ENCODE assay signal across 11 cellular contexts in the genomic region with DNA sequence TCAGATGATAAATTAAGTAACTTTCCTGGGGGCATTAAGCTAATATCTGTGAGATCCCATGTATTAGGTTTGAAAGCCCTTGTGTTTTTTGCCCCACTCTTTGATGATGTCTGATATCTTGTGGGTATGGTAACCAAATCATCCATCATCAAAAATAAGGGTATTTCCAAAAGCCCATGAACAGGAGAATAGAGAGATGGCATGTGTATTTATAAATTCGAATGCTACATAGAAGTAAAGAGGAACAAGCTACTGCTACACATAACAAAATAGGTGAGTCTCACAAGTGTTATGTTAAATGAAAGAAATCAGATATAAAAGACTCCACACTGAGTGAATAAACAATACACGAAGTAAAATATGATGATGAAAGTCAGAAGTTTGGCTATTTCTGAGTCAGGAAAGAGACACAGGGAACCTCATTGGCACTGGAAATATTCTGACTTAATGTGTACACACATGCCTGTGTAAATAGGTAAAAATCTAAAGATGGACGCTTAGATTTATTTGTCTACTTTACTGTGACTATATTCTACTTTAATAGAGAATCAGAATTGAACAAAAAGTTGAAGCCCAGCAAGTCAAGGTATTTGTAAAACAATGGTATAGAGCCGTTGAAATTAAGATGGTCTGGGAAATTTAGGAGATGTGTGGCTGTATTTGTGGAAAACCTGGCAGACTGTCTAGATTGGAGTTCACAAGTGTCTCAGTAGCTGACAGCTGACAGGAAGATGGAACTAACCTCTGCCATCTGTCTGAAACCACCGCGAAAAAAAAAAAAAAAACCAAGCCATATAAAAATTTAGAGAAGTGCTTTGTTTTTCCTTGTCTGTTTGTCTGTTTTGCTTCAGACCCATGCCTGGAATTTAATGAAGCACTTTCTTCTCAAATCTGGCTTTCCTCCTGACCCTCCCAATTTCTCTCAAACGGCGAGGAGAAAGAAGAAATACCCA.
A peak's percentile ranks its signal among the peaks of the same experiment; 100 is the strongest.
DNase-seq lines count a peak whose midpoint lies in the region; ATAC-seq and TF ChIP-seq lines count a peak whose summit lies in the region.
"Had no signal": no experiment of that assay in that cellular context is flagged by ENCODE, and none has a peak within 500 bp of the region (broad histone marks: within the 10 kb centered on the region; RNA-seq: fewer than 3 reads in every experiment).

No MANE protein-coding gene starts in this region.

- no peak for DNase-seq in MG63
- DNase-seq in epithelial cell of prostate (ENCODE audit: low read depth, low spot score), result no peak
- DNase-seq in prostate gland (ENCODE audit: low spot score), result no peak
- DNase-seq in GM13976 (ENCODE audit: low spot score), result no peak
- no peak for DNase-seq in activated CD4-positive, CD25-positive, alpha-beta regulatory T cell (lab: John Stamatoyannopoulos, UW)
- no peak for DNase-seq in NAMALWA (ENCODE audit: low spot score)
- DNase-seq: activated CD8-positive, alpha-beta memory T cell treated with anti-CD3 and anti-CD28 coated beads, Interleukin-2, amount 10 ng/mL, durations not matched to agents 7 days and 5 days; central memory CD4-positive, alpha-beta T cell; hippocampal formation had no signal

- peaks cover 0 to 10% (median 0%) of the 10 kb centered on the region in 11 experiments; a peak in 3 of 22 replicates for H3K9me3 ChIP-seq in BLaER1 treated with 17β-estradiol and CSF1 and Interleukin-3, amounts not matched to agents 10 nM and 100 nM (replicated peaks in 1 of 11)
- H3K9me3 ChIP-seq in MG63 (no peaks in the 10 kb centered on the region), prostate gland (no peaks in the 10 kb centered on the region)

- in situ Hi-C loops in GM13976 (cut with MboI; ENCODE audit: low sequenced_read_pairs, unreplicated experiment), result no loop called here

- TF ChIP-seq POLR2A in prostate gland (IDR thresholded peaks at IDR 0.05), result no peak

- H4K20me1 ChIP-seq in BLaER1 treated with 17β-estradiol and CSF1 and Interleukin-3, amounts not matched to agents 10 nM and 100 nM, result no peaks in the 10 kb centered on the region

- H3K4me1 ChIP-seq in BLaER1 treated with 17β-estradiol and CSF1 and Interleukin-3, amounts not matched to agents 10 nM and 100 nM, result peaks cover 7 to 37% (median 16%) of the 10 kb centered on the region in 10 experiments; a peak in 19 of 20 replicates
- no peaks in the 10 kb centered on the region for H3K4me1 ChIP-seq in prostate gland (replicated peaks)

- TF ChIP-seq CTCF in prostate gland (IDR thresholded peaks at IDR 0.05), result no peak
- TF ChIP-seq CTCF in GM13976 (IDR thresholded peaks at IDR 0.05; ENCODE audit: borderline replicate concordance, control extremely low read depth, extremely low read depth, insufficient read depth, missing control alignments), result no peak

- H3K27me3 ChIP-seq in BLaER1 treated with 17β-estradiol and CSF1 and Interleukin-3, amounts not matched to agents 10 nM and 100 nM, result no peaks in the 10 kb centered on the region
- no peaks in the 10 kb centered on the region for H3K27me3 ChIP-seq in MG63
- no peaks in the 10 kb centered on the region for H3K27me3 ChIP-seq in prostate gland (replicated peaks; ENCODE audit: insufficient read depth)

- no peak for ATAC-seq in GM21786 (IDR thresholded peaks at IDR 0.05; ENCODE audit: unreplicated experiment)
- ATAC-seq: activated CD8-positive, alpha-beta memory T cell treated with anti-CD3 and anti-CD28 coated beads, Interleukin-2, amount 10 ng/mL, durations not matched to agents 7 days and 5 days had no signal

- peak overlapping the region; percentile 4 to 54 (median 15); a peak in 16 of 22 replicates for H3K4me2 ChIP-seq in BLaER1 treated with 17β-estradiol and CSF1 and Interleukin-3, amounts not matched to agents 10 nM and 100 nM

- no peak overlapping the region for H3K4me3 ChIP-seq in BLaER1 treated with 17β-estradiol and CSF1 and Interleukin-3, amounts not matched to agents 10 nM and 100 nM
- H3K4me3 ChIP-seq in MG63 (0 out of 2 replicates have a peak overlapping the region, but pooled peaks have one; percentile 8), prostate gland (no peak overlapping the region)

- peak overlapping the region in 5 of 11 experiments; percentile 15 to 46 (median 31); a peak in 6 of 22 replicates for H3K27ac ChIP-seq in BLaER1 treated with 17β-estradiol and CSF1 and Interleukin-3, amounts not matched to agents 10 nM and 100 nM
- H3K27ac ChIP-seq in epithelial cell of prostate (peak overlapping the region; percentile 71), prostate gland (peak overlapping the region; percentile 31 to 53)

- 25% methylated on average over 8 of the region's 8 CpGs for WGBS in prostate gland

- H3K9ac ChIP-seq in BLaER1 treated with 17β-estradiol and CSF1 and Interleukin-3, amounts not matched to agents 10 nM and 100 nM, result no peak overlapping the region

- intact Hi-C loops in prostate gland (cut with DNase I), result no loop called here

- H3K36me3 ChIP-seq in BLaER1 treated with 17β-estradiol and CSF1 and Interleukin-3, amounts not matched to agents 10 nM and 100 nM, result no peaks in the 10 kb centered on the region
- H3K36me3 ChIP-seq in MG63 (no peaks in the 10 kb centered on the region), prostate gland (no peaks in the 10 kb centered on the region)
